In genomic region chr2:161710131-161710915, GRCh38 we compare ENCODE assay signal across 16 cellular contexts.
A peak's percentile ranks its signal among the peaks of the same experiment; 100 is the strongest.
DNase-seq lines count a peak whose midpoint lies in the region; ATAC-seq and TF ChIP-seq lines count a peak whose summit lies in the region.
"Had no signal": no experiment of that assay in that cellular context is flagged by ENCODE, and none has a peak within 500 bp of the region (broad histone marks: within the 10 kb centered on the region; RNA-seq: fewer than 3 reads in every experiment).

No MANE protein-coding gene starts in this region.

- TF ChIP-seq CTCF in AG10803 (conservative IDR thresholded peaks at IDR 0.05; ENCODE audit: low read length), result no peak

- no peak for ATAC-seq in HG03521 (IDR thresholded peaks at IDR 0.05; ENCODE audit: unreplicated experiment)
- ATAC-seq: K562, left cardiac atrium, Panc1 had no signal

- H3K4me3 ChIP-seq in AG10803 (ENCODE audit: low read length), result no peak overlapping the region
- H3K4me3 ChIP-seq: K562 had no signal

- DNase-seq in AG10803 (ENCODE audit: low read depth) (peak; percentile 13), LHCN-M2 (ENCODE audit: low read depth) (peak; percentile 30), amniotic epithelial cell (ENCODE audit: low read depth) (peak; percentile 3), iris pigment epithelial cell (ENCODE audit: low read depth) (peak; percentile 23), dedifferentiated amniotic fluid mesenchymal stem cell (ENCODE audit: extremely low spot score) (no peak), DMS79 treated with DMSO at 0.1 percent for 48 hours (lab: John Stamatoyannopoulos, UW) (no peak)
- no peak for DNase-seq in activated T-cell treated with anti-CD3 and anti-CD28 coated beads, Interleukin-2, amount 50 U/mL, for 48 hours
- DNase-seq: AML-193, Calu3, dermis blood vessel endothelial cell, left cardiac atrium, NCI-H1694 treated with DMSO at 0.1 percent for 48 hours, NCI-H510A had no signal

Comparison
In these comparisons a context has a peak if more than half of its experiments do, and no peak if none do; other contexts are left out.
1. DNase-seq: peak in AG10803 (single experiment), LHCN-M2 (single experiment), amniotic epithelial cell (single experiment) and iris pigment epithelial cell (single experiment); none in dedifferentiated amniotic fluid mesenchymal stem cell (single experiment), DMS79 treated with DMSO at 0.1 percent for 48 hours (single experiment) and activated T-cell treated with anti-CD3 and anti-CD28 coated beads, Interleukin-2, amount 50 U/mL, for 48 hours (0 of 2).